Comparison of ENCODE assay signal across 8 cellular contexts in the genomic region with DNA sequence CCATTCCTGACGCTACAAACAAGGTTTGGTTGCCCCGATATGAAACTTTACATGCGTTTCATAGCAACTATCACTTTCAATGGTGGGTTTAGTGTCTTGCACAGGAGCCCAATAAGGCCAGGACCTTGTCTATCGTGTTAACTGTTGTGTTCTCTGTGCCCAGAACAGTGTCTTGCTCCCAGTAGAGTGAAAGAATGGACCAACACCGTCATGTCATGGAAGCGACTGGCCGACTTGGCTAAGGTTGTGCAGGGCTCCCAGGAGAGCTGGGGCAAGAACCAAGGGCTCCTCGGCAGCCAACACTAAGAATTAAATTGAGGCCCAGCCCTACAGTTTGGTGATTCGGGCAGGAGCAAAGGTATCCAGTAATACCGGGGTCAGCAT. TPM values are rescaled to one million over a fixed set of nuclear protein-coding genes. Genes with fewer than 3 reads are reported as not detected.
DNase-seq lines count a peak whose midpoint lies in the region; ATAC-seq lines count a peak whose summit lies in the region.

No MANE protein-coding gene starts in this region.

- peak overlapping the region; percentile 73 to 77 for H3K4me3 Mint-ChIP-seq in stimulated activated naive B cell treated with anti-CD40 and anti-IgM and Interleukin-4, amounts not matched to agents 10 μg/mL and 1 μg/mL and 100 μg/mL, for 72 hours

- no peaks in the 10 kb centered on the region for H3K36me3 ChIP-seq in iPS-20b (ENCODE audit: insufficient read depth, low read depth, low read length)

- H3K4me1 Mint-ChIP-seq in stimulated activated naive B cell treated with anti-CD40 and anti-IgM and Interleukin-4, amounts not matched to agents 10 μg/mL and 1 μg/mL and 100 μg/mL, for 72 hours, result peaks cover 2 to 10% of the 10 kb centered on the region in 2 donors

- H3K9me3 Mint-ChIP-seq in stimulated activated naive B cell treated with anti-CD40 and anti-IgM and Interleukin-4, amounts not matched to agents 10 μg/mL and 1 μg/mL and 100 μg/mL, for 72 hours, result no peaks in the 10 kb centered on the region

- peaks cover 9% of the 10 kb centered on the region for H3K4me1 ChIP-seq in iPS-20b (ENCODE audit: insufficient read depth, low read length)

- peak overlapping the region; percentile 71 for H3K4me3 ChIP-seq in iPS-20b (ENCODE audit: low read length)

- H3K36me3 Mint-ChIP-seq in stimulated activated naive B cell treated with anti-CD40 and anti-IgM and Interleukin-4, amounts not matched to agents 10 μg/mL and 1 μg/mL and 100 μg/mL, for 72 hours, result no peaks in the 10 kb centered on the region

- peak; percentile 15 for ATAC-seq in HG03442 (IDR thresholded peaks at IDR 0.05; ENCODE audit: unreplicated experiment)
- ATAC-seq in stimulated activated naive B cell treated with anti-CD40 and anti-IgM and Interleukin-4, amounts not matched to agents 10 μg/mL and 1 μg/mL and 100 μg/mL, for 72 hours (replicated peaks), result peak; percentile 5 to 23
- ATAC-seq in GM18907 (IDR thresholded peaks at IDR 0.05; ENCODE audit: unreplicated experiment), result no peak
- ATAC-seq in esophagus mucosa, result no peak

- DNase-seq in stimulated activated naive B cell treated with anti-CD40 and anti-IgM and Interleukin-4, amounts not matched to agents 10 μg/mL and 1 μg/mL and 100 μg/mL, for 72 hours, result no peak
- DNase-seq in mesenteric fat pad (ENCODE audit: low spot score) (no peak), NCI-H2171 treated with DMSO at 0.1 percent for 48 hours (lab: John Stamatoyannopoulos, UW) (no peak)

- H3K27me3 ChIP-seq in iPS-20b (ENCODE audit: insufficient read depth, low read length), result peaks cover 30% of the 10 kb centered on the region

- peak overlapping the region; percentile 48; the same call in 1 of the 2 replicates for H3K9ac ChIP-seq in iPS-20b (ENCODE audit: low read depth, low read length)

- peaks cover 9 to 27% of the 10 kb centered on the region in 2 donors for H3K27me3 Mint-ChIP-seq in stimulated activated naive B cell treated with anti-CD40 and anti-IgM and Interleukin-4, amounts not matched to agents 10 μg/mL and 1 μg/mL and 100 μg/mL, for 72 hours

- no peak overlapping the region for H3K27ac Mint-ChIP-seq in stimulated activated naive B cell treated with anti-CD40 and anti-IgM and Interleukin-4, amounts not matched to agents 10 μg/mL and 1 μg/mL and 100 μg/mL, for 72 hours

- H3K9me3 ChIP-seq in iPS-20b (ENCODE audit: insufficient read depth, low read depth, low read length), result no peaks in the 10 kb centered on the region

- H3K27ac ChIP-seq in angular gyrus (ENCODE audit: low read depth, low read length) (peak overlapping the region; percentile 98), iPS-20b (ENCODE audit: low read length) (no peak overlapping the region)

RNA-seq across cellular contexts. Expression of a gene that starts 0.5 kb away (rescaled TPM):
- total RNA-seq in mesenteric fat pad, result 3.9 TPM
- 23.6 TPM for total RNA-seq in esophagus mucosa

RNA-seq across cellular contexts. Expression of a gene that starts 29.6 kb away (rescaled TPM):
- 224 TPM for total RNA-seq in mesenteric fat pad
- 404 TPM for total RNA-seq in esophagus mucosa

Comparison
In these comparisons a context has a peak if more than half of its experiments do, and no peak if none do; other contexts are left out.
1. ATAC-seq: peak in HG03442 (single experiment) and stimulated activated naive B cell treated with anti-CD40 and anti-IgM and Interleukin-4, amounts not matched to agents 10 μg/mL and 1 μg/mL and 100 μg/mL, for 72 hours (2 of 2); none in GM18907 (single experiment) and esophagus mucosa (single experiment).